Comparison of ENCODE assay signal across 12 cellular contexts in genomic region chr5:161299053-161299452, GRCh38.
A peak's percentile ranks its signal among the peaks of the same experiment; 100 is the strongest.
DNase-seq lines count a peak whose midpoint lies in the region; ATAC-seq, FAIRE-seq and TF ChIP-seq lines count a peak whose summit lies in the region.
"Had no signal": no experiment of that assay in that cellular context is flagged by ENCODE, and none has a peak within 500 bp of the region (broad histone marks: within the 10 kb centered on the region; RNA-seq: fewer than 3 reads in every experiment).

No MANE protein-coding gene starts in this region.

- H4K20me1 ChIP-seq in GM12878 (ENCODE audit: control insufficient read depth, insufficient read depth) = no peaks in the 10 kb centered on the region

- no peak overlapping the region for H2AFZ ChIP-seq in GM12878 (ENCODE audit: control insufficient read depth, low read depth, low read length)

- TF ChIP-seq EP300 in GM12878 (IDR thresholded peaks at IDR 0.05; ENCODE audit: borderline replicate concordance in 1 of 2, control insufficient read depth in 1 of 2, low read depth in 2 of 2, low read length in 2 of 2) = no peak

- H3K27ac ChIP-seq in GM12878 (ENCODE audit: control insufficient read depth, insufficient read depth) (no peak overlapping the region), RWPE1 (no peak overlapping the region)

- H3K4me3 ChIP-seq in GM12878 = no peak overlapping the region
- H3K4me3 ChIP-seq: MG63 had no signal

- SMC1A ChIA-PET in GM12878 (lab: Charles Lee; ENCODE audit: uncharacterized antibody, unreplicated experiment) = no interaction called here

- H3K27me3 ChIP-seq in GM12878 (replicated peaks in 1 of 2; ENCODE audit: control insufficient read depth in 2 of 2, insufficient read depth in 2 of 2, low read length in 1 of 2) = no peaks in the 10 kb centered on the region
- H3K27me3 ChIP-seq: MG63 had no signal

- no peak overlapping the region for H3K9ac ChIP-seq in GM12878 (ENCODE audit: control insufficient read depth, insufficient read depth, low read length)

- no TSS peak for BruUV-seq in GM12878 (replicated peaks; lab: Mats Ljungman, UMichigan)

- POLR2A ChIA-PET in GM12878 (lab: Charles Lee) (no interaction called here), RWPE1 (lab: Yijun Ruan, JAX; ENCODE audit: low non-redundant PET) (no interaction called here)

- WGBS in GM12878 (ENCODE audit: insufficient coverage, insufficient replicate concordance, low lambda C conversion rate, missing lambda C conversion rate) = 2% methylated on average over 3 of the region's 3 CpGs

- H3K9me3 ChIP-seq in GM12878 (replicated peaks; ENCODE audit: control insufficient read depth, insufficient read depth, low read length) = peaks cover 6% of the 10 kb centered on the region
- H3K9me3 ChIP-seq: MG63 had no signal

- FAIRE-seq in GM12878 (lab: Jason Lieb, UNC) = peak; percentile 70

- no peaks in the 10 kb centered on the region for H3K79me2 ChIP-seq in GM12878 (ENCODE audit: control insufficient read depth, insufficient read depth, low read length)

- TF ChIP-seq CTCF in GM12878 (IDR thresholded peaks at IDR 0.05 in 2 of 3, conservative IDR thresholded peaks at IDR 0.05 in 1 of 3; ENCODE audit: control insufficient read depth in 2 of 3, extremely low read depth in 1 of 3, insufficient read depth in 1 of 3, low read depth in 3 of 3, low read length in 3 of 3) (no peak), RWPE1 (conservative IDR thresholded peaks at IDR 0.05; ENCODE audit: low read depth) (no peak)

- H3K36me3 ChIP-seq in GM12878 (ENCODE audit: control insufficient read depth in 2 of 2, insufficient read depth in 2 of 2, low read length in 1 of 2) = no peaks in the 10 kb centered on the region; a peak in 1 of 4 replicates
- H3K36me3 ChIP-seq: MG63 had no signal

- intact Hi-C loops in GM12878 (cut with micrococcal nuclease; ENCODE audit: unreplicated experiment) = no loop called here
- intact Hi-C loops in posterior vena cava (cut with DNase I) = no loop called here

- no peak overlapping the region for H3K4me2 ChIP-seq in GM12878 (ENCODE audit: control insufficient read depth, insufficient read depth)

- RAD21 ChIA-PET in GM12878 (lab: Charles Lee; ENCODE audit: unreplicated experiment) = no interaction called here

- DNase-seq in GM12878 (ENCODE audit: low read depth, low spot score) (no peak), NCI-H524 (lab: John Stamatoyannopoulos, UW) (no peak), inferior parietal cortex (ENCODE audit: extremely low spot score) (no peak), posterior vena cava (ENCODE audit: low spot score) (no peak), RWPE1 (ENCODE audit: low spot score) (no peak)
- DNase-seq: foreskin fibroblast, MG63, NCI-H510A treated with DMSO at 0.1 percent for 48 hours, Right ventricle myocardium superior had no signal

- H3K4me1 ChIP-seq in GM12878 (ENCODE audit: control insufficient read depth, insufficient read depth, low read length) = peaks cover 10% of the 10 kb centered on the region

- ATAC-seq in GM19324 (IDR thresholded peaks at IDR 0.05; ENCODE audit: low FRiP score, unreplicated experiment) (peak; percentile 74), HG02588 (IDR thresholded peaks at IDR 0.05; ENCODE audit: unreplicated experiment) (peak; percentile 92), HG03342 (IDR thresholded peaks at IDR 0.05; ENCODE audit: unreplicated experiment) (peak; percentile 90), GM12878 (peak; percentile 96)

- in situ Hi-C loops in GM12878 (cut with MboI) = no loop called here

- TF ChIP-seq POLR2A in GM12878 (IDR thresholded peaks at IDR 0.05; ENCODE audit: low read depth, low read length) = no peak

- CTCF ChIA-PET in GM12878 (lab: Yijun Ruan, JAX) (no interaction called here), RWPE1 (lab: Yijun Ruan, JAX) (no interaction called here)

- no peak for TF ChIP-seq RAD21 in GM12878 (IDR thresholded peaks at IDR 0.05; ENCODE audit: insufficient read depth, low read depth, low read length)

TF ChIP-seq in GM12878, 131 proteins besides CTCF, POLR2A, EP300 and RAD21 (continues in another document):
- no peak for TF ChIP-seq FOXK2 (IDR thresholded peaks at IDR 0.05)
- no peak for TF ChIP-seq RELB (IDR thresholded peaks at IDR 0.05; ENCODE audit: low read depth)
- TF ChIP-seq BRCA1 (IDR thresholded peaks at IDR 0.05; ENCODE audit: low read depth, low read length) = no peak
- no peak for TF ChIP-seq ZNF217 (IDR thresholded peaks at IDR 0.05)
- no peak for TF ChIP-seq E2F4 (IDR thresholded peaks at IDR 0.05; ENCODE audit: low read depth, low read length)
- TF ChIP-seq ZZZ3 (IDR thresholded peaks at IDR 0.05; ENCODE audit: control insufficient read depth, insufficient read length, low read depth) = no peak
- no peak for TF ChIP-seq NBN (IDR thresholded peaks at IDR 0.05)
- TF ChIP-seq PAX5 (IDR thresholded peaks at IDR 0.05; ENCODE audit: borderline replicate concordance, low read depth, low read length) = no peak
- TF ChIP-seq RUNX3 (IDR thresholded peaks at IDR 0.05; ENCODE audit: low read length) = peak; percentile 70
- TF ChIP-seq RCOR1 (conservative IDR thresholded peaks at IDR 0.05; ENCODE audit: low read depth, low read length) = no peak
- no peak for TF ChIP-seq SMC3 (IDR thresholded peaks at IDR 0.05; ENCODE audit: borderline replicate concordance, low read length)
- no peak for TF ChIP-seq SIX5 (IDR thresholded peaks at IDR 0.05; ENCODE audit: low read depth, low read length, severe bottlenecking)
- TF ChIP-seq RBBP5 (conservative IDR thresholded peaks at IDR 0.05) = no peak
- TF ChIP-seq MXI1 (IDR thresholded peaks at IDR 0.05; ENCODE audit: low read depth, low read length) = no peak
- TF ChIP-seq BCL3 (IDR thresholded peaks at IDR 0.05; ENCODE audit: borderline replicate concordance, insufficient read depth, low read depth, low read length, poor library complexity, severe bottlenecking) = no peak
- no peak for TF ChIP-seq MYC (IDR thresholded peaks at IDR 0.05; ENCODE audit: insufficient read depth, insufficient read length, insufficient replicate concordance, low read length, severe bottlenecking)
- TF ChIP-seq BCL11A (IDR thresholded peaks at IDR 0.05; ENCODE audit: low read depth, low read length) = 0 out of 2 replicates have a peak, but pooled peaks have one; percentile 19
- peak; percentile 32; the same call in 1 of the 2 replicates for TF ChIP-seq IRF4 (IDR thresholded peaks at IDR 0.05; ENCODE audit: low read depth, low read length)
- TF ChIP-seq SPI1 (IDR thresholded peaks at IDR 0.05; ENCODE audit: borderline replicate concordance, insufficient read depth, low read depth, low read length) = peak; percentile 95
- TF ChIP-seq PKNOX1 (IDR thresholded peaks at IDR 0.05) = peak; percentile 48
- 0 out of 2 replicates have a peak, but pooled peaks have one; percentile 19 for TF ChIP-seq CREB1 (IDR thresholded peaks at IDR 0.05; ENCODE audit: low read depth)
- peak; percentile 95 for TF ChIP-seq CBX5 (IDR thresholded peaks at IDR 0.05; ENCODE audit: low read depth)
- TF ChIP-seq CHD2 (IDR thresholded peaks at IDR 0.05; ENCODE audit: borderline replicate concordance, low read depth, low read length) = no peak
- TF ChIP-seq RELA (IDR thresholded peaks at IDR 0.05; ENCODE audit: borderline replicate concordance, partially characterized antibody) = no peak
- TF ChIP-seq RFX5 (IDR thresholded peaks at IDR 0.05; ENCODE audit: low read depth, low read length) = no peak
